ENCODE assay signal across 21 cellular contexts in the genomic region with DNA sequence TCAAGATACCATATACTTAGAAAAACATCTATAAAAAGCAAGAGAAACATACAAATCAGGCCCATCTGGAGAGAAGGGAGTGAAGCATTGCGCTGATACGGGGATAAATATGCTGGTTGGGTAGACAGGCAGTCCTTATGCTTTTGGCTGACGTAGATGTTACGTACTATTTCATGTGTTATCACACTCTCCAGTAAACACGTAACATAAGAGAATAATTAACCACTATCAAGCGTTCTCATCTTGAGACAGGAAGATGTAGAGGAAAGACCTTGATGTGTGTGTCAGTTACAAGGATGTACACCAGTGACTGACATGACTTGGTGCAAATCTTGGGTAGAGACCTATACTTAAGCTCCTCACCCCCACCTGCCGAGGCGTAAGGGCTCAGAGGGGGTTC.
"Had no signal": no experiment of that assay in that cellular context is flagged by ENCODE, and none has a peak within 500 bp of the region (broad histone marks: within the 10 kb centered on the region; RNA-seq: fewer than 3 reads in every experiment).

No MANE protein-coding gene starts in this region.

- DNase-seq: activated CD4-positive, alpha-beta T cell treated with anti-CD3 and anti-CD28 coated beads, Interleukin-2, amount 10 ng/mL, durations not matched to agents 7 days and 5 days; activated CD8-positive, alpha-beta T cell treated with anti-CD3 and anti-CD28 coated beads, Interleukin-2, amount 10 ng/mL, durations not matched to agents 7 days and 5 days; activated naive CD4-positive, alpha-beta T cell treated with Interleukin-2 at 50 U/mL for 16 hours; activated T-cell treated with anti-CD3 and anti-CD28 coated beads, Interleukin-2, amount 50 U/mL, for 24 hours; brain microvascular endothelial cell; effector CD4-positive, alpha-beta T cell; gastrocnemius medialis; heart right ventricle; naive B cell; ovary; psoas muscle; right cardiac atrium; stomach; SW 1271; upper lobe of left lung had no signal

- H3K9me3 ChIP-seq: gastrocnemius medialis, heart right ventricle, ovary, psoas muscle, stomach, upper lobe of left lung had no signal

- ATAC-seq: activated CD8-positive, alpha-beta T cell treated with anti-CD3 and anti-CD28 coated beads, Interleukin-2, amount 10 ng/mL, durations not matched to agents 7 days and 5 days; esophagus mucosa; gastrocnemius medialis; heart right ventricle; psoas muscle; right cardiac atrium had no signal

- H3K4me1 Mint-ChIP-seq: activated CD4-positive, alpha-beta T cell treated with anti-CD3 and anti-CD28 coated beads, Interleukin-2, amount 10 ng/mL, durations not matched to agents 7 days and 5 days; immature natural killer cell had no signal

- H3K27ac ChIP-seq: brain microvascular endothelial cell, coronary artery, gastrocnemius medialis, heart right ventricle, ovary, psoas muscle, skin epidermis, stomach, upper lobe of left lung had no signal

- H3K4me1 ChIP-seq: gastrocnemius medialis, heart right ventricle, psoas muscle, stomach, upper lobe of left lung had no signal

- H3K27ac Mint-ChIP-seq: activated CD4-positive, alpha-beta T cell treated with anti-CD3 and anti-CD28 coated beads, Interleukin-2, amount 10 ng/mL, durations not matched to agents 7 days and 5 days; activated CD8-positive, alpha-beta T cell treated with anti-CD3 and anti-CD28 coated beads, Interleukin-2, amount 10 ng/mL, durations not matched to agents 7 days and 5 days; activated T-cell treated with anti-CD3 and anti-CD28 coated beads, Interleukin-2, amount 50 U/mL, for 24 hours; activated T-helper 2 cell treated with anti-CD3 and anti-CD28 coated beads, Interferon-gamma antibody, Interleukin-2, Interleukin-4, amounts not matched to agents 10 μg/mL and 5 μg/mL and 100 μg/mL, durations not matched to agents 14 hours and 24 hours and 36 hours; immature natural killer cell; memory B cell; naive B cell had no signal

- H3K4me3 ChIP-seq: coronary artery, gastrocnemius medialis, heart right ventricle, ovary, psoas muscle, skin epidermis, stomach, upper lobe of left lung had no signal

- H3K27me3 ChIP-seq: ovary had no signal

- H3K36me3 ChIP-seq: brain microvascular endothelial cell, gastrocnemius medialis, heart right ventricle, ovary, stomach, upper lobe of left lung had no signal

- H3K4me3 Mint-ChIP-seq: activated CD4-positive, alpha-beta T cell treated with anti-CD3 and anti-CD28 coated beads, Interleukin-2, amount 10 ng/mL, durations not matched to agents 7 days and 5 days; activated CD8-positive, alpha-beta T cell treated with anti-CD3 and anti-CD28 coated beads, Interleukin-2, amount 10 ng/mL, durations not matched to agents 7 days and 5 days; activated T-cell treated with anti-CD3 and anti-CD28 coated beads, Interleukin-2, amount 50 U/mL, for 24 hours; immature natural killer cell; memory B cell; naive B cell had no signal

- H3K9me3 Mint-ChIP-seq: activated CD4-positive, alpha-beta T cell treated with anti-CD3 and anti-CD28 coated beads, Interleukin-2, amount 10 ng/mL, durations not matched to agents 7 days and 5 days; activated T-cell treated with anti-CD3 and anti-CD28 coated beads, Interleukin-2, amount 50 U/mL, for 24 hours; activated T-helper 2 cell treated with anti-CD3 and anti-CD28 coated beads, Interferon-gamma antibody, Interleukin-2, Interleukin-4, amounts not matched to agents 10 μg/mL and 5 μg/mL and 100 μg/mL, durations not matched to agents 14 hours and 24 hours and 36 hours; immature natural killer cell; memory B cell; naive B cell had no signal

- H3K36me3 Mint-ChIP-seq: immature natural killer cell, memory B cell had no signal
